ENCODE assay signal across 26 cellular contexts in the genomic region with DNA sequence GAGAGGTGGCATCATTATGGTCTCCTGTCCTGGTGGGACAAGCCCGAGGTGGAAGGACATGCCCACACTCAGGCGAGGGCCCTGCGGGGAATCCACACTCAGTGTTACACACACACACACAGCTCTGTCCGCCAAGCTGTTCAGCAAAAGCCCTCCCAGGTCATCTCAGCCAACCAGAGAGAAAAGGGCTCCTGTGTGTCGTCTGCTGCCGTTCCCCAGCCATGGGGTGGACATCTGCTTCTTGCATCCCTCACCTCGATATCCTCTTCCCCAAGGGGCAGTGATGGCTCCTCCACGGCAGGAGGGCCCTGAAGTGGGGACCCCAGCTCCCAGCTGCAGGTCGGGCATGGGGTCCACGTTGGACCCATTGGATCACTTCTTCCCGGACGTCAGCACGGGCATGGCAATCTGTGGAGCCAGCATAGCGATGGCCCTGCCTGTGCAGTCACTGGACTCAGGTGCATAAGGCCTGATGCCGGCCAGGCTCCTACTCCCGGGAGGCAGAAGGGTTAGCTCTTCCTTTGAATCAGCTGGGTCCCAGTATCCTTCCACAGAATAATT.
A peak's percentile ranks its signal among the peaks of the same experiment; 100 is the strongest.
DNase-seq lines count a peak whose midpoint lies in the region; ATAC-seq, FAIRE-seq and TF ChIP-seq lines count a peak whose summit lies in the region.
"Had no signal": no experiment of that assay in that cellular context is flagged by ENCODE, and none has a peak within 500 bp of the region (broad histone marks: within the 10 kb centered on the region; RNA-seq: fewer than 3 reads in every experiment).

No MANE protein-coding gene starts in this region.

- no peaks in the 10 kb centered on the region for H3K4me1 ChIP-seq in osteoblast (ENCODE audit: insufficient read depth, low read length)
- H3K4me1 ChIP-seq in small intestine (ENCODE audit: control insufficient read depth in 2 of 2, insufficient read depth in 1 of 2, low read depth in 1 of 2, low read length in 1 of 2) = no peaks in the 10 kb centered on the region
- H3K4me1 ChIP-seq: A549, BE2C had no signal

- no peak overlapping the region for H3K27ac ChIP-seq in coronary artery
- H3K27ac ChIP-seq in osteoblast (ENCODE audit: low read depth, low read length) = no peak overlapping the region
- H3K27ac ChIP-seq in small intestine (ENCODE audit: low read depth in 1 of 2, low read length in 1 of 2) = no peak overlapping the region
- H3K27ac ChIP-seq: A549; BLaER1 treated with 17β-estradiol and CSF1 and Interleukin-3, amounts not matched to agents 10 nM and 100 nM; GM23248 had no signal

- H3K36me3 ChIP-seq in osteoblast (ENCODE audit: insufficient read depth, low read length) (no peaks in the 10 kb centered on the region), small intestine (ENCODE audit: control insufficient read depth in 2 of 2, insufficient read depth in 2 of 2, low read length in 2 of 2) (no peaks in the 10 kb centered on the region)
- H3K36me3 ChIP-seq: BE2C; BLaER1 treated with 17β-estradiol and CSF1 and Interleukin-3, amounts not matched to agents 10 nM and 100 nM had no signal

- H2AFZ ChIP-seq in osteoblast (ENCODE audit: low read length) = no peak overlapping the region
- H2AFZ ChIP-seq: GM23248 had no signal

- H3K4me1 Mint-ChIP-seq in neural crest cell = no peaks in the 10 kb centered on the region
- H3K4me1 Mint-ChIP-seq: CD14-positive monocyte; CD8-positive, alpha-beta memory T cell had no signal

- H3K9me3 Mint-ChIP-seq in neural crest cell = no peaks in the 10 kb centered on the region
- H3K9me3 Mint-ChIP-seq: CD4-positive, alpha-beta T cell had no signal

- H3K4me3 Mint-ChIP-seq in neural crest cell = no peak overlapping the region
- H3K4me3 Mint-ChIP-seq: CD14-positive monocyte; CD4-positive, alpha-beta T cell; CD8-positive, alpha-beta memory T cell had no signal

- no peaks in the 10 kb centered on the region for H3K36me3 Mint-ChIP-seq in neural crest cell (ENCODE audit: low read depth)
- H3K36me3 Mint-ChIP-seq: CD14-positive monocyte; CD8-positive, alpha-beta memory T cell had no signal

- H4K20me1 ChIP-seq in osteoblast (ENCODE audit: insufficient read depth, low read length) = no peaks in the 10 kb centered on the region
- H4K20me1 ChIP-seq: BLaER1 treated with 17β-estradiol and CSF1 and Interleukin-3, amounts not matched to agents 10 nM and 100 nM had no signal

- H3K9me3 ChIP-seq in osteoblast (ENCODE audit: low read depth, low read length) (no peaks in the 10 kb centered on the region), small intestine (ENCODE audit: control insufficient read depth, low read depth) (no peaks in the 10 kb centered on the region)
- H3K9me3 ChIP-seq: A549; BE2C; BLaER1 treated with 17β-estradiol and CSF1 and Interleukin-3, amounts not matched to agents 10 nM and 100 nM had no signal

- peak overlapping the region; percentile 13 for H3K27ac Mint-ChIP-seq in neural crest cell (ENCODE audit: unreplicated experiment)
- H3K27ac Mint-ChIP-seq: CD4-positive, alpha-beta T cell; CD8-positive, alpha-beta memory T cell had no signal

- no peaks in the 10 kb centered on the region for H3K79me2 ChIP-seq in osteoblast (ENCODE audit: insufficient read depth, low read length)

- WGBS in small intestine, 3 donors = 80 to 85% (median 81%) methylated on average over 16 of the region's 16 CpGs

- H3K27me3 ChIP-seq in osteoblast (ENCODE audit: insufficient read depth, low read length) = peaks cover 36% of the 10 kb centered on the region
- no peaks in the 10 kb centered on the region for H3K27me3 ChIP-seq in small intestine (ENCODE audit: control insufficient read depth in 2 of 2, insufficient read depth in 2 of 2, low read length in 2 of 2)
- H3K27me3 ChIP-seq: BE2C; BLaER1 treated with 17β-estradiol and CSF1 and Interleukin-3, amounts not matched to agents 10 nM and 100 nM had no signal

- no peak for FAIRE-seq in small intestine (lab: Jason Lieb, UNC)
- FAIRE-seq: A549, D721Med, GM12878, GM19239, H1 had no signal

- no peak overlapping the region for H3K4me2 ChIP-seq in osteoblast (ENCODE audit: insufficient read depth, low read length)
- H3K4me2 ChIP-seq: A549; BLaER1 treated with 17β-estradiol and CSF1 and Interleukin-3, amounts not matched to agents 10 nM and 100 nM had no signal

- intact Hi-C loops in posterior cingulate gyrus (cut with DNase I) = loop anchor here (10.0 kb wide), 1 partner anchor 1092 kb away; no protein-coding TSS in a partner anchor

- no peak for ATAC-seq in HG03095 (IDR thresholded peaks at IDR 0.05; ENCODE audit: unreplicated experiment)
- ATAC-seq: A549, GM12878 had no signal

- DNase-seq in coronary artery (ENCODE audit: low spot score) = peak; percentile 66
- no peak for DNase-seq in neural crest cell (ENCODE audit: low read depth, low spot score)
- DNase-seq in osteoblast (ENCODE audit: insufficient read length, low spot score, missing footprints) = peak; percentile 36
- DNase-seq in small intestine = no peak
- DNase-seq in posterior cingulate gyrus = no peak
- DNase-seq: 8988T; ACHN; AML-193; BE2C; CD4-positive, alpha-beta T cell; CD8-positive, alpha-beta memory T cell; DMS 273 treated with DMSO at 0.1 percent for 48 hours; DMS79; EL; GDM1; GM23248; H7; HCEC 1CT had no signal

- H3K4me3 ChIP-seq in coronary artery (no peak overlapping the region), osteoblast (ENCODE audit: insufficient read depth, low read length) (no peak overlapping the region), small intestine (ENCODE audit: low read depth in 1 of 2, low read length in 2 of 2) (no peak overlapping the region)
- H3K4me3 ChIP-seq: A549; BLaER1 treated with 17β-estradiol and CSF1 and Interleukin-3, amounts not matched to agents 10 nM and 100 nM; GM12878; GM23248 had no signal

- H3K27me3 Mint-ChIP-seq in neural crest cell (ENCODE audit: low read depth) = no peaks in the 10 kb centered on the region

- no peak for TF ChIP-seq CTCF in coronary artery (IDR thresholded peaks at IDR 0.05)
- TF ChIP-seq CTCF in neural crest cell (conservative IDR thresholded peaks at IDR 0.05) = no peak
- TF ChIP-seq CTCF in osteoblast (IDR thresholded peaks at IDR 0.05; ENCODE audit: extremely low read depth, low read depth, low read length) = no peak

Comparison
In these comparisons a context has a peak if more than half of its experiments do, and no peak if none do; other contexts are left out.
1. DNase-seq: peak in coronary artery (single experiment) and osteoblast (single experiment); none in neural crest cell (single experiment), small intestine (single experiment) and posterior cingulate gyrus (0 of 10).